ENCODE assay signal across 25 cellular contexts in the genomic region with DNA sequence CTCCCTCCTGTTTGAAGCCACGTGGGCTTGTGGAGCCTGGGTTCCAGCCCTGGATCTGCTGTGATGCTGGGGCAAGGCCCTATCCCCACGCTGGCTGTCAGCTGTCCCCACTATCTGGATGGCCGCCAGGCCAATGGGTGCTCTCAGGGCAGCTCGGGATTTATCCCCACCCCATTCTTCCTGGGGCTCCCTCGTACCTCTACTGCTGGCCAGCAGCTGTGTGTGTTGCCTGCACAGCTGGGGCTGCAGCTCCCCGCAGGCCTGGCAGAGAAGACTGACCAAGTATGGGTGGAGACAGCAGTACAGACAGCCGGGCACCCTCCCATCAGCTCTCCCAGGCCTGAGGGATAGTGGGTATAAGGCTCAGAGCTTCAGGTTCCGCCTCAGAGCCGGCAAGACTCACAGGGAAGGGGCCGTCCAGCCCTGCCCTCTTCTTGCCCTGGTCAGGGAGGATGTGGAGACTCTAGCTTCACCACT. TPM values are rescaled to one million over a fixed set of nuclear protein-coding genes. Genes with fewer than 3 reads are reported as not detected.
A peak's percentile ranks its signal among the peaks of the same experiment; 100 is the strongest.
DNase-seq lines count a peak whose midpoint lies in the region; ATAC-seq lines count a peak whose summit lies in the region.
"Had no signal": no experiment of that assay in that cellular context is flagged by ENCODE, and none has a peak within 500 bp of the region (broad histone marks: within the 10 kb centered on the region; RNA-seq: fewer than 3 reads in every experiment).

No MANE protein-coding gene starts in this region.

- ATAC-seq in right cardiac atrium: no peak
- no peak for ATAC-seq in left ventricle myocardium superior
- ATAC-seq: gastroesophageal sphincter, GM12878 had no signal

- no peaks in the 10 kb centered on the region for H3K9me3 ChIP-seq in right cardiac atrium (ENCODE audit: control insufficient read depth, low read length)
- no peaks in the 10 kb centered on the region for H3K9me3 ChIP-seq in muscle layer of colon (ENCODE audit: low read length)
- H3K9me3 ChIP-seq: breast epithelium, esophagus squamous epithelium, gastroesophageal sphincter, stomach, upper lobe of left lung had no signal

- H3K27ac ChIP-seq in right cardiac atrium (ENCODE audit: low read length) (no peak overlapping the region), muscle layer of colon (ENCODE audit: low read depth, low read length) (peak overlapping the region; percentile 1)
- H3K27ac ChIP-seq: breast epithelium, esophagus squamous epithelium, gastroesophageal sphincter, parathyroid adenoma, upper lobe of left lung, WERI-Rb-1 had no signal

- H3K27me3 ChIP-seq in right cardiac atrium (ENCODE audit: control insufficient read depth, insufficient read depth) (no peaks in the 10 kb centered on the region), muscle layer of colon (ENCODE audit: control insufficient read depth in 1 of 2, insufficient read depth in 2 of 2, low read length in 2 of 2) (no peaks in the 10 kb centered on the region)
- H3K27me3 ChIP-seq: breast epithelium, gastroesophageal sphincter, stomach, upper lobe of left lung had no signal

- intact Hi-C loops in right cardiac atrium (cut with DNase I): no loop called here
- intact Hi-C loops in left ventricle myocardium superior (cut with micrococcal nuclease): no loop called here

- no peak overlapping the region for H3K9ac ChIP-seq in muscle layer of colon (ENCODE audit: low read length)
- H3K9ac ChIP-seq: parathyroid adenoma had no signal

- peak in 2 of 3 donors; percentile 26 to 61 for DNase-seq in right cardiac atrium
- DNase-seq in left ventricle myocardium superior: no peak
- DNase-seq in SW 1271 (lab: John Stamatoyannopoulos, UW): peak; percentile 31 to 49
- DNase-seq in SW480 (ENCODE audit: low spot score): no peak
- no peak for DNase-seq in NCI-H774 (lab: John Stamatoyannopoulos, UW)
- no peak for DNase-seq in epidermal melanocyte (ENCODE audit: insufficient read length, low spot score)
- no peak for DNase-seq in stimulated activated CD4-positive, alpha-beta T cell treated with anti-CD3 and anti-CD28 coated beads, Interleukin-15, amount 100 ng/mL, for 24 hours
- DNase-seq: activated CD4-positive, alpha-beta T cell treated with anti-CD3 and anti-CD28 coated beads, Interleukin-2, amount 50 U/mL, for 1 hour; activated naive CD4-positive, alpha-beta T cell treated with anti-CD3 and anti-CD28 coated beads, Interleukin-2, amount 10 ng/mL, durations not matched to agents 7 days and 5 days; amniotic stem cell; COR-L47; esophagus squamous epithelium; NCI-H1417; NCI-H446; nephron progenitor cell; stimulated activated CD8-positive, alpha-beta memory T cell treated with anti-CD3 and anti-CD28 coated beads, Interleukin-4, amount 100 ng/mL, for 48 hours; stomach; T-helper 9 cell; upper lobe of left lung; WERI-Rb-1 had no signal

- no peak overlapping the region for H3K4me3 ChIP-seq in right cardiac atrium (ENCODE audit: low read length)
- no peak overlapping the region for H3K4me3 ChIP-seq in muscle layer of colon (ENCODE audit: low read depth in 1 of 2, low read length in 2 of 2)
- H3K4me3 ChIP-seq: breast epithelium, esophagus squamous epithelium, gastroesophageal sphincter, GM12878, stomach, upper lobe of left lung had no signal

- H3K36me3 ChIP-seq in muscle layer of colon (ENCODE audit: insufficient read depth, low read length): no peaks in the 10 kb centered on the region
- H3K36me3 ChIP-seq: breast epithelium, esophagus squamous epithelium, gastroesophageal sphincter, stomach, upper lobe of left lung, WERI-Rb-1 had no signal

- H3K4me1 ChIP-seq in right cardiac atrium (ENCODE audit: control insufficient read depth, insufficient read depth, low read length): no peaks in the 10 kb centered on the region
- H3K4me1 ChIP-seq in muscle layer of colon (ENCODE audit: insufficient read depth, low read length): peaks cover 25% of the 10 kb centered on the region

- WGBS in right cardiac atrium: 60% methylated on average over 10 of the region's 10 CpGs

RNA-seq across cellular contexts. Expression of gene CLIP2, which starts 13.6 kb away (rescaled TPM):
- 1 to 10 TPM; 7.2 to 9.4 (median 8.9) TPM for total RNA-seq in right cardiac atrium
- 6.3 TPM for polyA plus RNA-seq in right cardiac atrium
- 6.9 TPM for total RNA-seq in left ventricle myocardium superior

RNA-seq across cellular contexts. Expression of gene RFC2, which starts 48.6 kb away (rescaled TPM):
- 10 to 100 TPM in 1 of 4 donors, 1 to 10 TPM in 3; 8.9 to 11.5 (median 9.1) TPM for total RNA-seq in right cardiac atrium
- 9.4 TPM for polyA plus RNA-seq in right cardiac atrium
- total RNA-seq in left ventricle myocardium superior: 10.5 TPM

Comparison
In these comparisons a context has a peak if more than half of its experiments do, and no peak if none do; other contexts are left out.
1. DNase-seq: peak in right cardiac atrium (2 of 3) and SW 1271 (2 of 2); none in left ventricle myocardium superior (single experiment), SW480 (single experiment), NCI-H774 (single experiment), epidermal melanocyte (single experiment) and stimulated activated CD4-positive, alpha-beta T cell treated with anti-CD3 and anti-CD28 coated beads, Interleukin-15, amount 100 ng/mL, for 24 hours (single experiment).